ENCODE assay signal across 26 cellular contexts in the genomic region with DNA sequence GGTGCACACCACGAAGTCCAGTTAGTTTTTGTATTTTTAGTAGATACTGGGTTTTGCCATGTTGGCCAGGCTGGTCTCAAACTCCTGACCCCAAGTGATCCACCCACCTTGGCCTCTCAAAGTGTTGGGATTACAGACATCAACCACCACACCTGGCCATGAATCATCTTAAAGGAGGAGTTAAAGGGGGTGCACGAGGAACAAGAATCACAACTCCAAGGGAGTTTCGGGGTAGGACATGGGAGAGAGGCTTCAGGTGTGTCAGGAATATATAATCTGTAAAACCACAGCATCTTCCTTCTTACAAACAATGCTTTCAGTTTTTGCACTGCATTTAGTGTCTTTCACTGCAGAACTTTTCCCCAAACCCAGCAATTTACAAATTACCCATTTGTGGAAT.
A peak's percentile ranks its signal among the peaks of the same experiment; 100 is the strongest.
DNase-seq lines count a peak whose midpoint lies in the region; ATAC-seq, FAIRE-seq and TF ChIP-seq lines count a peak whose summit lies in the region.
"Had no signal": no experiment of that assay in that cellular context is flagged by ENCODE, and none has a peak within 500 bp of the region (broad histone marks: within the 10 kb centered on the region; RNA-seq: fewer than 3 reads in every experiment).

No MANE protein-coding gene starts in this region.

- no peaks in the 10 kb centered on the region for H3K36me3 Mint-ChIP-seq in stimulated activated naive B cell treated with anti-CD40 and anti-IgM and Interleukin-4, amounts not matched to agents 10 μg/mL and 1 μg/mL and 100 μg/mL, for 72 hours
- H3K36me3 Mint-ChIP-seq: CD8-positive, alpha-beta T cell had no signal

- 0 out of 2 replicates have a peak overlapping the region, but pooled peaks have one; percentile 39 for H2AFZ ChIP-seq in SK-N-SH (ENCODE audit: low read depth)
- H2AFZ ChIP-seq in mesenchymal stem cell (ENCODE audit: low read depth, low read length) = no peak overlapping the region

- H3K4me2 ChIP-seq in SK-N-SH (no peak overlapping the region), mesenchymal stem cell (ENCODE audit: low read length, poor library complexity, severe bottlenecking) (no peak overlapping the region)

- no peak for FAIRE-seq in bronchial epithelial cell (lab: Jason Lieb, UNC)
- FAIRE-seq: GM12878, H54 had no signal

- no peak overlapping the region for H2BK15ac ChIP-seq in mesenchymal stem cell (ENCODE audit: low read depth, poor library complexity, severe bottlenecking)

- no peak overlapping the region for H4K8ac ChIP-seq in mesenchymal stem cell (ENCODE audit: low read length)

- no peak overlapping the region for H3K4ac ChIP-seq in mesenchymal stem cell (ENCODE audit: low read depth in 1 of 2, low read length in 2 of 2)

- H3K36me3 ChIP-seq in SK-N-SH (replicated peaks in 1 of 2; ENCODE audit: control insufficient read depth in 1 of 2, insufficient read depth in 2 of 2, low read length in 1 of 2) (no peaks in the 10 kb centered on the region), bronchial epithelial cell (ENCODE audit: control insufficient read depth, insufficient read depth, low read length) (no peaks in the 10 kb centered on the region), mesenchymal stem cell (ENCODE audit: control insufficient read depth in 1 of 2, insufficient read depth in 2 of 2, low read depth in 1 of 2, low read length in 2 of 2) (no peaks in the 10 kb centered on the region)
- H3K36me3 ChIP-seq: Peyer's patch had no signal

- H3K9ac ChIP-seq in SK-N-SH (no peak overlapping the region), mesenchymal stem cell (ENCODE audit: low read length) (no peak overlapping the region)

- no peaks in the 10 kb centered on the region for H3K9me3 ChIP-seq in SK-N-SH
- no peaks in the 10 kb centered on the region for H3K9me3 ChIP-seq in mesenchymal stem cell (ENCODE audit: control insufficient read depth, low read length)
- H3K9me3 ChIP-seq: Caco-2, Peyer's patch had no signal

- no peaks in the 10 kb centered on the region for H3K27me3 Mint-ChIP-seq in stimulated activated naive B cell treated with anti-CD40 and anti-IgM and Interleukin-4, amounts not matched to agents 10 μg/mL and 1 μg/mL and 100 μg/mL, for 72 hours
- H3K27me3 Mint-ChIP-seq: B cell had no signal

- peak overlapping the region in 1 of 2 experiments; percentile 52; a peak in 2 of 4 replicates for H3K27ac ChIP-seq in SK-N-SH (ENCODE audit: low read depth in 2 of 2, low read length in 1 of 2)
- H3K27ac ChIP-seq in mesenchymal stem cell (ENCODE audit: low read length, poor library complexity, severe bottlenecking) = peak overlapping the region; percentile 21
- H3K27ac ChIP-seq: 22Rv1, C4-2B, HL-60, Peyer's patch had no signal

- no peaks in the 10 kb centered on the region for H3K79me1 ChIP-seq in mesenchymal stem cell (replicated peaks; ENCODE audit: low read length, poor library complexity, severe bottlenecking)

- H3K4me3 ChIP-seq in SK-N-SH (ENCODE audit: low read depth in 2 of 2, low read length in 1 of 2) (no peak overlapping the region), bronchial epithelial cell (ENCODE audit: low read depth, low read length) (no peak overlapping the region), mesenchymal stem cell (ENCODE audit: insufficient read depth in 1 of 2, low read depth in 1 of 2, low read length in 2 of 2) (no peak overlapping the region)
- H3K4me3 ChIP-seq: GM12878, Peyer's patch had no signal

- POLR2A ChIA-PET in SK-N-SH (lab: Yijun Ruan, JAX) = no interaction called here

- H3K4me1 Mint-ChIP-seq in stimulated activated naive B cell treated with anti-CD40 and anti-IgM and Interleukin-4, amounts not matched to agents 10 μg/mL and 1 μg/mL and 100 μg/mL, for 72 hours = no peaks in the 10 kb centered on the region
- H3K4me1 Mint-ChIP-seq: B cell had no signal

- H3K9me2 ChIP-seq in SK-N-SH = no peaks in the 10 kb centered on the region

- H3K79me2 ChIP-seq in SK-N-SH (ENCODE audit: insufficient read depth) = no peaks in the 10 kb centered on the region

- H2BK5ac ChIP-seq in mesenchymal stem cell (ENCODE audit: low read depth, low read length, poor library complexity, severe bottlenecking) = no peak overlapping the region

- H2BK12ac ChIP-seq in mesenchymal stem cell (ENCODE audit: low read length in 2 of 2) = no peak overlapping the region

- no peak for TF ChIP-seq EP300 in SK-N-SH (IDR thresholded peaks at IDR 0.05; ENCODE audit: borderline replicate concordance in 1 of 2, low read depth in 1 of 2, low read length in 1 of 2)

- H3K9me3 Mint-ChIP-seq in stimulated activated naive B cell treated with anti-CD40 and anti-IgM and Interleukin-4, amounts not matched to agents 10 μg/mL and 1 μg/mL and 100 μg/mL, for 72 hours = no peaks in the 10 kb centered on the region
- H3K9me3 Mint-ChIP-seq: CD8-positive, alpha-beta T cell had no signal

- no peak overlapping the region for H2BK120ac ChIP-seq in mesenchymal stem cell (ENCODE audit: low read depth, low read length)

- no peaks in the 10 kb centered on the region for H4K20me1 ChIP-seq in SK-N-SH (ENCODE audit: insufficient read depth)

- no peak overlapping the region for H3K27ac Mint-ChIP-seq in stimulated activated naive B cell treated with anti-CD40 and anti-IgM and Interleukin-4, amounts not matched to agents 10 μg/mL and 1 μg/mL and 100 μg/mL, for 72 hours
- H3K27ac Mint-ChIP-seq: B cell; CD8-positive, alpha-beta T cell had no signal

- TF ChIP-seq RAD21 in SK-N-SH (IDR thresholded peaks at IDR 0.05; ENCODE audit: low read length) = no peak

- ATAC-seq in SK-N-SH treated with all-trans-retinoic acid at 6 μM for 48 hours (no peak), GM19328 (IDR thresholded peaks at IDR 0.05; ENCODE audit: unreplicated experiment) (no peak)
- ATAC-seq in stimulated activated naive B cell treated with anti-CD40 and anti-IgM and Interleukin-4, amounts not matched to agents 10 μg/mL and 1 μg/mL and 100 μg/mL, for 72 hours (replicated peaks) = no peak
- ATAC-seq: CD8-positive, alpha-beta T cell; GM12878 had no signal

- CTCF ChIA-PET in SK-N-SH (lab: Yijun Ruan, JAX) = no interaction called here

- TF ChIP-seq CTCF in SK-N-SH (IDR thresholded peaks at IDR 0.05) = no peak
- TF ChIP-seq CTCF in bronchial epithelial cell (IDR thresholded peaks at IDR 0.05; ENCODE audit: insufficient read depth, low read length, severe bottlenecking) = no peak

- no peaks in the 10 kb centered on the region for H3K27me3 ChIP-seq in SK-N-SH (ENCODE audit: insufficient read depth)
- no peaks in the 10 kb centered on the region for H3K27me3 ChIP-seq in bronchial epithelial cell (ENCODE audit: control insufficient read depth, insufficient read depth, low read length)
- H3K27me3 ChIP-seq in mesenchymal stem cell (ENCODE audit: control insufficient read depth in 1 of 2, insufficient read depth in 1 of 2, low read length in 2 of 2) = no peaks in the 10 kb centered on the region
- H3K27me3 ChIP-seq: Peyer's patch had no signal

- 94% methylated on average over 3 of the region's 3 CpGs for WGBS in SK-N-SH (ENCODE audit: low lambda C conversion rate)
- WGBS in mesenchymal stem cell = no CpG with 5 or more reads among the region's 3 CpGs

- no peak for DNase-seq in SK-N-SH
- DNase-seq in bronchial epithelial cell (ENCODE audit: low read depth) = peak; percentile 20
- DNase-seq in mesenchymal stem cell = no peak
- DNase-seq in dermis blood vessel endothelial cell = no peak
- DNase-seq in stimulated activated naive B cell treated with anti-CD40 and anti-IgM and Interleukin-4, amounts not matched to agents 10 μg/mL and 1 μg/mL and 100 μg/mL, for 72 hours = no peak
- DNase-seq: Caco-2; CD8-positive, alpha-beta T cell; DMS 273 treated with DMSO at 0.1 percent for 48 hours; DMS79; EL; GDM1; NCI-H1048; NCI-H1417; NCI-H1694; NCI-H2029 treated with DMSO at 0.1 percent for 48 hours; NCI-H526 treated with DMSO at 0.1 percent for 48 hours; OCI-M1; Peyer's patch had no signal

- H3K4me1 ChIP-seq in SK-N-SH (ENCODE audit: control insufficient read depth in 1 of 2, insufficient read depth in 2 of 2, low read depth in 1 of 2, low read length in 1 of 2) = peaks cover 2 to 6% of the 10 kb centered on the region in 2 experiments; a peak in 2 of 4 replicates
- peaks cover 7% of the 10 kb centered on the region for H3K4me1 ChIP-seq in mesenchymal stem cell (ENCODE audit: control insufficient read depth, insufficient read depth, low read depth, low read length)
- H3K4me1 ChIP-seq: Peyer's patch had no signal

- H3K23ac ChIP-seq in mesenchymal stem cell (ENCODE audit: low read length in 2 of 2) = no peak overlapping the region

- H3F3A ChIP-seq in SK-N-SH (replicated peaks; ENCODE audit: insufficient read depth) = no peaks in the 10 kb centered on the region

- H3K4me3 Mint-ChIP-seq in stimulated activated naive B cell treated with anti-CD40 and anti-IgM and Interleukin-4, amounts not matched to agents 10 μg/mL and 1 μg/mL and 100 μg/mL, for 72 hours = no peak overlapping the region
- H3K4me3 Mint-ChIP-seq: B cell; CD8-positive, alpha-beta T cell had no signal

- no peak overlapping the region for H3K14ac ChIP-seq in mesenchymal stem cell (ENCODE audit: low read length in 2 of 2)

- no peak overlapping the region for H4K91ac ChIP-seq in mesenchymal stem cell (ENCODE audit: low read length)

- no peak overlapping the region for H3K18ac ChIP-seq in mesenchymal stem cell (ENCODE audit: low read depth in 1 of 2, low read length in 2 of 2)

- H2AK5ac ChIP-seq in mesenchymal stem cell (ENCODE audit: low read length, severe bottlenecking) = peak overlapping the region; percentile 6

TF ChIP-seq in SK-N-SH, 30 proteins besides CTCF, POLR2A, EP300 and RAD21 (continues in another document):
- TF ChIP-seq, protein P1, sequence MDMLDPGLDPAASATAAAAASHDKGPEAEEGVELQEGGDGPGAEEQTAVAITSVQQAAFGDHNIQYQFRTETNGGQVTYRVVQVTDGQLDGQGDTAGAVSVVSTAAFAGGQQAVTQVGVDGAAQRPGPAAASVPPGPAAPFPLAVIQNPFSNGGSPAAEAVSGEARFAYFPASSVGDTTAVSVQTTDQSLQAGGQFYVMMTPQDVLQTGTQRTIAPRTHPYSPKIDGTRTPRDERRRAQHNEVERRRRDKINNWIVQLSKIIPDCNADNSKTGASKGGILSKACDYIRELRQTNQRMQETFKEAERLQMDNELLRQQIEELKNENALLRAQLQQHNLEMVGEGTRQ (IDR thresholded peaks at IDR 0.05; ENCODE audit: borderline replicate concordance, low read depth, low read length) = no peak

TF ChIP-seq in SK-N-SH treated with all-trans-retinoic acid at 6 μM for 48 hours, 23 proteins besides CTCF, POLR2A, EP300 and RAD21 (continues in another document):
- TF ChIP-seq BACH2 (CRISPR knock-in tag; IDR thresholded peaks at IDR 0.05; ENCODE audit: borderline replicate concordance) (no peak), GLIS3 (CRISPR knock-in tag; IDR thresholded peaks at IDR 0.05) (no peak), ZFP30 (CRISPR knock-in tag; IDR thresholded peaks at IDR 0.05) (no peak), ESRRG (CRISPR knock-in tag; IDR thresholded peaks at IDR 0.05) (no peak), TCF4 (CRISPR knock-in tag; IDR thresholded peaks at IDR 0.05; ENCODE audit: borderline replicate concordance) (no peak), ARNTL (CRISPR knock-in tag; IDR thresholded peaks at IDR 0.05; ENCODE audit: borderline replicate concordance, low read depth) (no peak), ZNF8 (CRISPR knock-in tag; IDR thresholded peaks at IDR 0.05) (no peak), ZFP3 (CRISPR knock-in tag; IDR thresholded peaks at IDR 0.05) (no peak)
